ENCODE assay signal across 28 cellular contexts in genomic region chr1:201639826-201640225, GRCh38.
DNase-seq lines count a peak whose midpoint lies in the region; ATAC-seq and TF ChIP-seq lines count a peak whose summit lies in the region.
"Had no signal": no experiment of that assay in that cellular context is flagged by ENCODE, and none has a peak within 500 bp of the region (broad histone marks: within the 10 kb centered on the region; RNA-seq: fewer than 3 reads in every experiment).

No MANE protein-coding gene starts in this region.

- no peak overlapping the region for H3K4me3 Mint-ChIP-seq in naive thymus-derived CD8-positive, alpha-beta T cell
- H3K4me3 Mint-ChIP-seq: activated CD4-positive, alpha-beta T cell treated with anti-CD3 and anti-CD28 coated beads, Interleukin-2, amount 10 ng/mL, durations not matched to agents 7 days and 5 days; stimulated activated naive B cell treated with anti-CD40 and anti-IgM and Interleukin-4, amounts not matched to agents 10 μg/mL and 1 μg/mL and 100 μg/mL, for 72 hours; T-helper 2 cell treated with Interferon-gamma antibody and Interleukin-4, amounts not matched to agents 5 μg/mL and 100 μg/mL, for 36 hours had no signal

- H2BK5ac ChIP-seq in mesenchymal stem cell (ENCODE audit: low read depth, low read length, poor library complexity, severe bottlenecking) = no peak overlapping the region

- intact Hi-C loops in stomach (cut with DNase I; ENCODE audit: low total_unique reads) = no loop called here

- TF ChIP-seq CTCF in fibroblast of the aortic adventitia (IDR thresholded peaks at IDR 0.05; ENCODE audit: insufficient read depth, low read length) (no peak), stomach (IDR thresholded peaks at IDR 0.05) (no peak)

- H2BK12ac ChIP-seq in mesenchymal stem cell (ENCODE audit: low read length in 2 of 2) = peak overlapping the region in 1 of 2 experiments; percentile 88

- peaks cover 24% of the 10 kb centered on the region for H3K79me1 ChIP-seq in mesenchymal stem cell (replicated peaks; ENCODE audit: low read length, poor library complexity, severe bottlenecking)

- TF ChIP-seq POLR2A in stomach (IDR thresholded peaks at IDR 0.05) = no peak

- peak overlapping the region; percentile 34 to 79 for H3K18ac ChIP-seq in mesenchymal stem cell (ENCODE audit: low read depth in 1 of 2, low read length in 2 of 2)

- H3K36me3 Mint-ChIP-seq in naive thymus-derived CD8-positive, alpha-beta T cell = peaks cover 0 to 3% (median 0%) of the 10 kb centered on the region in 3 donors
- H3K36me3 Mint-ChIP-seq: stimulated activated naive B cell treated with anti-CD40 and anti-IgM and Interleukin-4, amounts not matched to agents 10 μg/mL and 1 μg/mL and 100 μg/mL, for 72 hours had no signal

- peak overlapping the region; percentile 58 for H2BK120ac ChIP-seq in mesenchymal stem cell (ENCODE audit: low read depth, low read length)

- H3K23ac ChIP-seq in mesenchymal stem cell (ENCODE audit: low read length in 2 of 2) = no peak overlapping the region

- peaks cover 0 to 10% (median 0%) of the 10 kb centered on the region in 9 donors for H3K9me3 Mint-ChIP-seq in naive thymus-derived CD8-positive, alpha-beta T cell
- H3K9me3 Mint-ChIP-seq: activated CD4-positive, alpha-beta T cell treated with anti-CD3 and anti-CD28 coated beads, Interleukin-2, amount 10 ng/mL, durations not matched to agents 7 days and 5 days; T-helper 2 cell treated with Interferon-gamma antibody and Interleukin-4, amounts not matched to agents 5 μg/mL and 100 μg/mL, for 36 hours had no signal

- ATAC-seq in HG03520 (IDR thresholded peaks at IDR 0.05; ENCODE audit: unreplicated experiment) = no peak
- no peak for ATAC-seq in naive thymus-derived CD8-positive, alpha-beta T cell
- ATAC-seq: HCT116; HepG2; stimulated activated naive B cell treated with anti-CD40 and anti-IgM and Interleukin-4, amounts not matched to agents 10 μg/mL and 1 μg/mL and 100 μg/mL, for 72 hours had no signal

- no peaks in the 10 kb centered on the region for H3K4me1 Mint-ChIP-seq in naive thymus-derived CD8-positive, alpha-beta T cell
- H3K4me1 Mint-ChIP-seq: activated CD4-positive, alpha-beta T cell treated with anti-CD3 and anti-CD28 coated beads, Interleukin-2, amount 10 ng/mL, durations not matched to agents 7 days and 5 days; stimulated activated naive B cell treated with anti-CD40 and anti-IgM and Interleukin-4, amounts not matched to agents 10 μg/mL and 1 μg/mL and 100 μg/mL, for 72 hours had no signal

- WGBS in mesenchymal stem cell = 76% methylated on average over 6 of the region's 6 CpGs
- 54 to 83% (median 81%) methylated on average over 6 of the region's 6 CpGs for WGBS in stomach, 5 donors

- H3K4ac ChIP-seq in mesenchymal stem cell (ENCODE audit: low read depth in 1 of 2, low read length in 2 of 2) = peak overlapping the region; percentile 60 to 73

- H3K27me3 Mint-ChIP-seq in naive thymus-derived CD8-positive, alpha-beta T cell = peaks cover 4 to 26% (median 22%) of the 10 kb centered on the region in 5 donors
- H3K27me3 Mint-ChIP-seq: activated CD4-positive, alpha-beta T cell treated with anti-CD3 and anti-CD28 coated beads, Interleukin-2, amount 10 ng/mL, durations not matched to agents 7 days and 5 days had no signal

- H4K91ac ChIP-seq in mesenchymal stem cell (ENCODE audit: low read length) = peak overlapping the region; percentile 53

- H3K36me3 ChIP-seq in mesenchymal stem cell (ENCODE audit: control insufficient read depth in 1 of 2, insufficient read depth in 2 of 2, low read depth in 1 of 2, low read length in 2 of 2) (peaks cover 17% of the 10 kb centered on the region in 2 experiments), stomach (no peaks in the 10 kb centered on the region)

- H3K27ac ChIP-seq in mesenchymal stem cell (ENCODE audit: low read length, poor library complexity, severe bottlenecking) (no peak overlapping the region), stomach (peak overlapping the region in 4 of 5 donors; percentile 15 to 56 (median 48))
- H3K27ac ChIP-seq: BLaER1, HL-60, testis, VCaP had no signal

- no peak overlapping the region for H3K4me2 ChIP-seq in mesenchymal stem cell (ENCODE audit: low read length, poor library complexity, severe bottlenecking)
- H3K4me2 ChIP-seq: BLaER1 had no signal

- H2AFZ ChIP-seq in mesenchymal stem cell (ENCODE audit: low read depth, low read length) = no peak overlapping the region

- H3K27ac Mint-ChIP-seq in naive thymus-derived CD8-positive, alpha-beta T cell = no peak overlapping the region
- H3K27ac Mint-ChIP-seq: activated CD4-positive, alpha-beta T cell treated with anti-CD3 and anti-CD28 coated beads, Interleukin-2, amount 10 ng/mL, durations not matched to agents 7 days and 5 days; stimulated activated naive B cell treated with anti-CD40 and anti-IgM and Interleukin-4, amounts not matched to agents 10 μg/mL and 1 μg/mL and 100 μg/mL, for 72 hours; T-helper 2 cell treated with Interferon-gamma antibody and Interleukin-4, amounts not matched to agents 5 μg/mL and 100 μg/mL, for 36 hours had no signal

- H2BK15ac ChIP-seq in mesenchymal stem cell (ENCODE audit: low read depth, poor library complexity, severe bottlenecking) = peak overlapping the region; percentile 61

- H3K9me3 ChIP-seq in mesenchymal stem cell (ENCODE audit: control insufficient read depth, low read length) (no peaks in the 10 kb centered on the region), stomach (no peaks in the 10 kb centered on the region)
- H3K9me3 ChIP-seq: BLaER1, testis had no signal

- peak overlapping the region; percentile 28 for H4K8ac ChIP-seq in mesenchymal stem cell (ENCODE audit: low read length)

- H3K4me1 ChIP-seq in mesenchymal stem cell (ENCODE audit: control insufficient read depth, insufficient read depth, low read depth, low read length) (peaks cover 12% of the 10 kb centered on the region), stomach (peaks cover 0 to 7% (median 6%) of the 10 kb centered on the region in 4 donors)

- DNase-seq in RPMI7951 (ENCODE audit: low read depth) = peak; percentile 41
- peak; percentile 55 for DNase-seq in fibroblast of the aortic adventitia (ENCODE audit: low read depth)
- DNase-seq in mesenchymal stem cell = peak; percentile 32
- DNase-seq in stomach = no peak
- no peak for DNase-seq in NCI-H2227 (lab: John Stamatoyannopoulos, UW; ENCODE audit: unreplicated experiment)
- DNase-seq in epidermal melanocyte (ENCODE audit: insufficient read length, low spot score) = no peak
- DNase-seq in naive thymus-derived CD8-positive, alpha-beta T cell = no peak
- DNase-seq: ACHN; activated CD4-positive, alpha-beta T cell treated with anti-CD3 and anti-CD28 coated beads, Interleukin-2, amount 10 ng/mL, durations not matched to agents 7 days and 5 days; activated naive CD4-positive, alpha-beta T cell treated with anti-CD3 and anti-CD28 coated beads, Interleukin-2, amount 50 U/mL, for 16 hours; central memory CD4-positive, alpha-beta T cell; foreskin melanocyte; islet precursor cell; NCI-H1694; NCI-H2171; NCI-H69; stimulated activated CD4-positive, alpha-beta T cell treated with anti-CD3 and anti-CD28 coated beads, Interleukin-12 subunit alpha, Interleukin-12 subunit beta, amount 100 ng/mL, for 4 hours; stimulated activated CD4-positive, alpha-beta T cell treated with anti-CD3 and anti-CD28 coated beads, Interleukin-4, amount 100 ng/mL, for 24 hours; stimulated activated naive B cell treated with anti-CD40 and anti-IgM and Interleukin-4, amounts not matched to agents 10 μg/mL and 1 μg/mL and 100 μg/mL, for 72 hours; testis had no signal

- no peak overlapping the region for H2AK5ac ChIP-seq in mesenchymal stem cell (ENCODE audit: low read length, severe bottlenecking)

- no peak overlapping the region for H3K14ac ChIP-seq in mesenchymal stem cell (ENCODE audit: low read length in 2 of 2)

- peak overlapping the region; percentile 69 for H3K9ac ChIP-seq in mesenchymal stem cell (ENCODE audit: low read length)
- H3K9ac ChIP-seq: BLaER1 had no signal

- no peak for TF ChIP-seq EP300 in stomach (IDR thresholded peaks at IDR 0.05)

- H3K4me3 ChIP-seq in fibroblast of the aortic adventitia (ENCODE audit: low read depth, low read length) (no peak overlapping the region), mesenchymal stem cell (ENCODE audit: insufficient read depth in 1 of 2, low read depth in 1 of 2, low read length in 2 of 2) (peak overlapping the region in 1 of 2 experiments; percentile 26), stomach (no peak overlapping the region)
- H3K4me3 ChIP-seq: BLaER1, lung, testis had no signal

- no peaks in the 10 kb centered on the region for H3K27me3 ChIP-seq in mesenchymal stem cell (ENCODE audit: control insufficient read depth in 1 of 2, insufficient read depth in 1 of 2, low read length in 2 of 2)
- H3K27me3 ChIP-seq in stomach = no peaks in the 10 kb centered on the region
- H3K27me3 ChIP-seq: BLaER1, testis had no signal

- POLR2A ChIA-PET in naive thymus-derived CD8-positive, alpha-beta T cell (lab: Charles Lee) = no interaction called here

Comparison
In these comparisons a context has a peak if more than half of its experiments do, and no peak if none do; other contexts are left out.
1. DNase-seq: peak in RPMI7951 (single experiment), fibroblast of the aortic adventitia (single experiment) and mesenchymal stem cell (single experiment); none in stomach (single experiment), NCI-H2227 (single experiment), epidermal melanocyte (single experiment) and naive thymus-derived CD8-positive, alpha-beta T cell (0 of 10).